In the genomic region with DNA sequence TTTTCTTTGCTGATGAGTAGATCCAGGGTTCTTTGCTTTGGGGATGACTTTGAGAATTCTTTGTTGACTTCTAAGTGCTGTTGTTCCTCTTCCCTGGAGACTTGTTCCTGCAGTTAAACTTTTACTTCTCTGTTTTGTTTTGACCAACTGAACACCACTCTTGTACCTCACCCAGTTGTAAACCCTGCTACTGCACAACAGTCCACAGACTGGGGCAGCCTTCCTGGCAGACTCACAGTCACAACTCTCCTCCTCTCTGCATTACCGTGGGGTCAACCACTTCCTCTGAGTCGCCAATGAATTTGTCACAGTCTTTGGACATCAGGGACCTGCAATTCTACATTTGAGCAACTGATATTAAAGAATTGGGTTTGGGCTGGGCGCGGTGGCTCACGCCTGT, we compare ENCODE assay signal across 1 cellular context.
TF ChIP-seq lines count a peak whose summit lies in the region.

No MANE protein-coding gene starts in this region.

TF ChIP-seq in SK-N-SH, 30 proteins besides CTCF, POLR2A, EP300 and RAD21 (continued from another document):
- TF ChIP-seq, protein P1, sequence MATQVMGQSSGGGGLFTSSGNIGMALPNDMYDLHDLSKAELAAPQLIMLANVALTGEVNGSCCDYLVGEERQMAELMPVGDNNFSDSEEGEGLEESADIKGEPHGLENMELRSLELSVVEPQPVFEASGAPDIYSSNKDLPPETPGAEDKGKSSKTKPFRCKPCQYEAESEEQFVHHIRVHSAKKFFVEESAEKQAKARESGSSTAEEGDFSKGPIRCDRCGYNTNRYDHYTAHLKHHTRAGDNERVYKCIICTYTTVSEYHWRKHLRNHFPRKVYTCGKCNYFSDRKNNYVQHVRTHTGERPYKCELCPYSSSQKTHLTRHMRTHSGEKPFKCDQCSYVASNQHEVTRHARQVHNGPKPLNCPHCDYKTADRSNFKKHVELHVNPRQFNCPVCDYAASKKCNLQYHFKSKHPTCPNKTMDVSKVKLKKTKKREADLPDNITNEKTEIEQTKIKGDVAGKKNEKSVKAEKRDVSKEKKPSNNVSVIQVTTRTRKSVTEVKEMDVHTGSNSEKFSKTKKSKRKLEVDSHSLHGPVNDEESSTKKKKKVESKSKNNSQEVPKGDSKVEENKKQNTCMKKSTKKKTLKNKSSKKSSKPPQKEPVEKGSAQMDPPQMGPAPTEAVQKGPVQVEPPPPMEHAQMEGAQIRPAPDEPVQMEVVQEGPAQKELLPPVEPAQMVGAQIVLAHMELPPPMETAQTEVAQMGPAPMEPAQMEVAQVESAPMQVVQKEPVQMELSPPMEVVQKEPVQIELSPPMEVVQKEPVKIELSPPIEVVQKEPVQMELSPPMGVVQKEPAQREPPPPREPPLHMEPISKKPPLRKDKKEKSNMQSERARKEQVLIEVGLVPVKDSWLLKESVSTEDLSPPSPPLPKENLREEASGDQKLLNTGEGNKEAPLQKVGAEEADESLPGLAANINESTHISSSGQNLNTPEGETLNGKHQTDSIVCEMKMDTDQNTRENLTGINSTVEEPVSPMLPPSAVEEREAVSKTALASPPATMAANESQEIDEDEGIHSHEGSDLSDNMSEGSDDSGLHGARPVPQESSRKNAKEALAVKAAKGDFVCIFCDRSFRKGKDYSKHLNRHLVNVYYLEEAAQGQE (IDR thresholded peaks at IDR 0.05; ENCODE audit: low read depth, low read length), result no peak
- TF ChIP-seq MEF2A (IDR thresholded peaks at IDR 0.05; ENCODE audit: borderline replicate concordance, low read depth) (no peak), FOXM1 (IDR thresholded peaks at IDR 0.05; ENCODE audit: low read depth) (no peak), SMC3 (IDR thresholded peaks at IDR 0.05; ENCODE audit: low read depth, low read length) (no peak), EZH2phosphoT487 (IDR thresholded peaks at IDR 0.05; ENCODE audit: borderline replicate concordance, low read depth) (no peak), GATA2 (CRISPR knock-in tag; IDR thresholded peaks at IDR 0.05) (no peak), RXRA (IDR thresholded peaks at IDR 0.05; ENCODE audit: borderline replicate concordance, low read depth) (no peak), MXI1 (IDR thresholded peaks at IDR 0.05; ENCODE audit: low read depth, low read length) (no peak), SIN3A (IDR thresholded peaks at IDR 0.05; ENCODE audit: borderline replicate concordance, low read depth, low read length) (no peak), YY1 (IDR thresholded peaks at IDR 0.05; ENCODE audit: low read depth) (no peak), RCOR1 (IDR thresholded peaks at IDR 0.05; ENCODE audit: low read length) (no peak)
- TF ChIP-seq, protein P2, sequence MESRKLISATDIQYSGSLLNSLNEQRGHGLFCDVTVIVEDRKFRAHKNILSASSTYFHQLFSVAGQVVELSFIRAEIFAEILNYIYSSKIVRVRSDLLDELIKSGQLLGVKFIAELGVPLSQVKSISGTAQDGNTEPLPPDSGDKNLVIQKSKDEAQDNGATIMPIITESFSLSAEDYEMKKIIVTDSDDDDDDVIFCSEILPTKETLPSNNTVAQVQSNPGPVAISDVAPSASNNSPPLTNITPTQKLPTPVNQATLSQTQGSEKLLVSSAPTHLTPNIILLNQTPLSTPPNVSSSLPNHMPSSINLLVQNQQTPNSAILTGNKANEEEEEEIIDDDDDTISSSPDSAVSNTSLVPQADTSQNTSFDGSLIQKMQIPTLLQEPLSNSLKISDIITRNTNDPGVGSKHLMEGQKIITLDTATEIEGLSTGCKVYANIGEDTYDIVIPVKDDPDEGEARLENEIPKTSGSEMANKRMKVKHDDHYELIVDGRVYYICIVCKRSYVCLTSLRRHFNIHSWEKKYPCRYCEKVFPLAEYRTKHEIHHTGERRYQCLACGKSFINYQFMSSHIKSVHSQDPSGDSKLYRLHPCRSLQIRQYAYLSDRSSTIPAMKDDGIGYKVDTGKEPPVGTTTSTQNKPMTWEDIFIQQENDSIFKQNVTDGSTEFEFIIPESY (IDR thresholded peaks at IDR 0.05; ENCODE audit: borderline replicate concordance, low read depth), result no peak
- TF ChIP-seq, protein P3, sequence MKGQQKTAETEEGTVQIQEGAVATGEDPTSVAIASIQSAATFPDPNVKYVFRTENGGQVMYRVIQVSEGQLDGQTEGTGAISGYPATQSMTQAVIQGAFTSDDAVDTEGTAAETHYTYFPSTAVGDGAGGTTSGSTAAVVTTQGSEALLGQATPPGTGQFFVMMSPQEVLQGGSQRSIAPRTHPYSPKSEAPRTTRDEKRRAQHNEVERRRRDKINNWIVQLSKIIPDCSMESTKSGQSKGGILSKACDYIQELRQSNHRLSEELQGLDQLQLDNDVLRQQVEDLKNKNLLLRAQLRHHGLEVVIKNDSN (IDR thresholded peaks at IDR 0.05; ENCODE audit: borderline replicate concordance, low read depth), result no peak
